Comparison of ENCODE assay signal across 8 cellular contexts in genomic region chr1:1615256-1616044, GRCh38. TPM values are rescaled to one million over a fixed set of nuclear protein-coding genes. Genes with fewer than 3 reads are reported as not detected.
DNase-seq lines count a peak whose midpoint lies in the region; ATAC-seq and TF ChIP-seq lines count a peak whose summit lies in the region.

Gene MIB2 (plus strand): TSS chr1:1615500. CDS start chr1:1623453, 7,953 bp downstream.

- CTCF ChIA-PET in activated CD4-positive, alpha-beta T cell treated with anti-CD3 and anti-CD28 coated beads, Interleukin-2, amount 10 ng/mL, durations not matched to agents 7 days and 5 days (lab: Charles Lee) = interaction anchor here (0.5 to 1.4 kb wide), 10 partner anchors 11 to 631 kb away, joined by 3 to 4 read pairs (median 3); partner anchors contain the start of gene CCNL2

- peak within 1 kb of the TSS; percentile 97 for H3K27ac Mint-ChIP-seq in activated CD4-positive, alpha-beta T cell treated with anti-CD3 and anti-CD28 coated beads, Interleukin-2, amount 10 ng/mL, durations not matched to agents 7 days and 5 days

- ATAC-seq in GM19324 (IDR thresholded peaks at IDR 0.05; ENCODE audit: low FRiP score, unreplicated experiment) (peak; percentile 87), HG03460 (IDR thresholded peaks at IDR 0.05; ENCODE audit: unreplicated experiment) (peak; percentile 79)

- POLR2A ChIA-PET in activated CD4-positive, alpha-beta T cell treated with anti-CD3 and anti-CD28 coated beads, Interleukin-2, amount 10 ng/mL, durations not matched to agents 7 days and 5 days (lab: Charles Lee) = interaction anchor here (0.5 kb wide), 1 partner anchor 64 kb away, joined by 3 read pairs; no protein-coding TSS in a partner anchor

- DNase-seq in NCI-H69 (lab: John Stamatoyannopoulos, UW) (peak; percentile 97), coronary artery (ENCODE audit: low spot score) (peak; percentile 97), left kidney (ENCODE audit: low read depth, low spot score) (peak; percentile 99)
- peak; percentile 97 for DNase-seq in activated CD4-positive, alpha-beta T cell treated with anti-CD3 and anti-CD28 coated beads, Interleukin-2, amount 10 ng/mL, durations not matched to agents 7 days and 5 days
- DNase-seq in stimulated activated CD4-positive, alpha-beta T cell treated with anti-CD3 and anti-CD28 coated beads, Interleukin-2, amount 100 ng/mL, for 24 hours = peak; percentile 96 to 97

- no peaks in the 10 kb centered on the region for H3K27me3 ChIP-seq in BLaER1 treated with 17β-estradiol and CSF1 and Interleukin-3, amounts not matched to agents 10 nM and 100 nM

- peak within 1 kb of the TSS; percentile 89 for H3K4me3 Mint-ChIP-seq in activated CD4-positive, alpha-beta T cell treated with anti-CD3 and anti-CD28 coated beads, Interleukin-2, amount 10 ng/mL, durations not matched to agents 7 days and 5 days

- H3K9me3 ChIP-seq in BLaER1 treated with 17β-estradiol and CSF1 and Interleukin-3, amounts not matched to agents 10 nM and 100 nM (replicated peaks in 1 of 11) = no peaks in the 10 kb centered on the region

- peaks cover 0 to 28% (median 14%) of the 10 kb centered on the region in 11 experiments; a peak in 14 of 22 replicates for H3K36me3 ChIP-seq in BLaER1 treated with 17β-estradiol and CSF1 and Interleukin-3, amounts not matched to agents 10 nM and 100 nM

- no peaks in the 10 kb centered on the region for H3K27me3 Mint-ChIP-seq in activated CD4-positive, alpha-beta T cell treated with anti-CD3 and anti-CD28 coated beads, Interleukin-2, amount 10 ng/mL, durations not matched to agents 7 days and 5 days

- peak within 1 kb of the TSS; percentile 90 to 99 (median 96) for H3K9ac ChIP-seq in BLaER1 treated with 17β-estradiol and CSF1 and Interleukin-3, amounts not matched to agents 10 nM and 100 nM

- H3K9me3 Mint-ChIP-seq in activated CD4-positive, alpha-beta T cell treated with anti-CD3 and anti-CD28 coated beads, Interleukin-2, amount 10 ng/mL, durations not matched to agents 7 days and 5 days = no peaks in the 10 kb centered on the region

- no peak for TF ChIP-seq CTCF in coronary artery (IDR thresholded peaks at IDR 0.05)

- peak within 1 kb of the TSS; percentile 81 to 98 (median 90) for H3K4me3 ChIP-seq in BLaER1 treated with 17β-estradiol and CSF1 and Interleukin-3, amounts not matched to agents 10 nM and 100 nM
- peak within 1 kb of the TSS; percentile 97 for H3K4me3 ChIP-seq in coronary artery

- peak within 1 kb of the TSS; percentile 91 to 99 (median 97) for H3K27ac ChIP-seq in BLaER1 treated with 17β-estradiol and CSF1 and Interleukin-3, amounts not matched to agents 10 nM and 100 nM
- peak within 1 kb of the TSS; percentile 95 to 100 for H3K27ac ChIP-seq in coronary artery

- peak within 1 kb of the TSS; percentile 84 to 100 (median 98) for H3K4me2 ChIP-seq in BLaER1 treated with 17β-estradiol and CSF1 and Interleukin-3, amounts not matched to agents 10 nM and 100 nM

- H4K20me1 ChIP-seq in BLaER1 treated with 17β-estradiol and CSF1 and Interleukin-3, amounts not matched to agents 10 nM and 100 nM = peaks cover 11 to 62% (median 44%) of the 10 kb centered on the region in 11 experiments; a peak in 18 of 22 replicates

- H3K36me3 Mint-ChIP-seq in activated CD4-positive, alpha-beta T cell treated with anti-CD3 and anti-CD28 coated beads, Interleukin-2, amount 10 ng/mL, durations not matched to agents 7 days and 5 days (ENCODE audit: low read depth) = peaks cover 7% of the 10 kb centered on the region

- H3K4me1 Mint-ChIP-seq in activated CD4-positive, alpha-beta T cell treated with anti-CD3 and anti-CD28 coated beads, Interleukin-2, amount 10 ng/mL, durations not matched to agents 7 days and 5 days = peaks cover 30% of the 10 kb centered on the region

- peaks cover 27 to 50% (median 38%) of the 10 kb centered on the region in 10 experiments for H3K4me1 ChIP-seq in BLaER1 treated with 17β-estradiol and CSF1 and Interleukin-3, amounts not matched to agents 10 nM and 100 nM

RNA-seq across cellular contexts. Expression of gene MIB2, which starts in this region (rescaled TPM):
- total RNA-seq in activated CD4-positive, alpha-beta T cell treated with anti-CD3 and anti-CD28 coated beads, Interleukin-2, amount 10 ng/mL, durations not matched to agents 7 days and 5 days = 10 to 100 TPM; 40.0 to 42.8 TPM

Comparison
In these comparisons a context has a peak if more than half of its experiments do, and no peak if none do; other contexts are left out.
1. Peak in every context shown above with its lines: DNase-seq, ATAC-seq, H3K4me3 ChIP-seq and H3K27ac ChIP-seq.